26 cellular contexts compared by ENCODE assay signal in the genomic region with DNA sequence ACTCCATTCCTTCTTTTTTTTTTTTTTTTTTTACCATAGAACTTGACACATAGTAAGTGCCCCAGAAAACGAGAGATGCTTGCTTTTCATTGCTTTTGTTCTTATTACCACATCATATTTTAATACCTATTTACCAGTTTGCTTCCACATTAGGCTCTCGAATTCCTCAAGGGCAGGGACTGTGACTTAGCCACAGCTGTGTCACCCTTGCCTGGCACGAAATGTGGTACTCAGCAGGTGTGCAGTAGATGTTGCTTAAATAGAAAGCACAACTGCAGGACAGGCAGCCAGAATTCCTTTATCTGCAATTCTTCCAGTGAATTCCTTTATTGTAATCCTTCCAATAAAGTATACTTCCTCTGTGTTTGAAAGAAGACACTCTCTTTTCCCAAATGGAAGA.
"Had no signal": no experiment of that assay in that cellular context is flagged by ENCODE, and none has a peak within 500 bp of the region (broad histone marks: within the 10 kb centered on the region; RNA-seq: fewer than 3 reads in every experiment).

No MANE protein-coding gene starts in this region.

- DNase-seq: cortex of kidney; effector memory CD8-positive, alpha-beta T cell; erythroblast; esophagus squamous epithelium; foreskin melanocyte; hypothalamus; immature natural killer cell; islet precursor cell; left lung; mesendoderm; midbrain; naive thymus-derived CD4-positive, alpha-beta T cell; pancreas; stimulated activated CD4-positive, alpha-beta T cell treated with anti-CD3 and anti-CD28 coated beads, Interleukin-12 subunit alpha, Interleukin-12 subunit beta, amount 100 ng/mL, for 4 hours; stimulated activated CD4-positive, alpha-beta T cell treated with anti-CD3 and anti-CD28 coated beads, Interleukin-1b, Interleukin-23, amount 100 ng/mL, for 48 hours; stimulated activated CD4-positive, alpha-beta T cell treated with anti-CD3 and anti-CD28 coated beads, Interleukin-4, amount 100 ng/mL, for 1 hour; stimulated activated CD8-positive, alpha-beta memory T cell treated with anti-CD3 and anti-CD28 coated beads, Interleukin-4, amount 100 ng/mL, for 48 hours; stimulated activated naive CD4-positive, alpha-beta T cell; stimulated activated naive CD8-positive, alpha-beta T cell treated with anti-CD3 and anti-CD28 coated beads, Interleukin-15, amount 100 ng/mL, for 72 hours; trophoblast cell had no signal

- H3K27me3 Mint-ChIP-seq: effector memory CD8-positive, alpha-beta T cell; stimulated activated naive CD8-positive, alpha-beta T cell treated with anti-CD3 and anti-CD28 coated beads, Interleukin-15, amount 100 ng/mL, for 72 hours had no signal

- H3K4me2 ChIP-seq: smooth muscle cell had no signal

- H3K4me1 ChIP-seq: esophagus squamous epithelium, left lung, pancreas, right atrium auricular region, suprapubic skin, vagina had no signal

- ATAC-seq: effector memory CD8-positive, alpha-beta T cell; left lung; naive thymus-derived CD4-positive, alpha-beta T cell; pancreas; sciatic nerve; stimulated activated naive CD8-positive, alpha-beta T cell treated with anti-CD3 and anti-CD28 coated beads, Interleukin-15, amount 100 ng/mL, for 72 hours had no signal

- H3K27ac ChIP-seq: esophagus squamous epithelium, left lung, neutrophil, pancreas, right atrium auricular region, suprapubic skin, vagina had no signal

- H3K36me3 ChIP-seq: esophagus squamous epithelium, left lung, neutrophil, pancreas, right atrium auricular region, suprapubic skin, vagina had no signal

- H3K4me3 ChIP-seq: esophagus squamous epithelium, left lung, pancreas, right atrium auricular region, smooth muscle cell, suprapubic skin, vagina had no signal

- H3K9me3 Mint-ChIP-seq: effector memory CD8-positive, alpha-beta T cell had no signal

- H3K27ac Mint-ChIP-seq: effector memory CD8-positive, alpha-beta T cell; immature natural killer cell; naive thymus-derived CD4-positive, alpha-beta T cell; stimulated activated naive CD8-positive, alpha-beta T cell treated with anti-CD3 and anti-CD28 coated beads, Interleukin-15, amount 100 ng/mL, for 72 hours had no signal

- H3K36me3 Mint-ChIP-seq: immature natural killer cell; naive thymus-derived CD4-positive, alpha-beta T cell had no signal

- H3K4me3 Mint-ChIP-seq: effector memory CD8-positive, alpha-beta T cell; immature natural killer cell; naive thymus-derived CD4-positive, alpha-beta T cell; stimulated activated naive CD8-positive, alpha-beta T cell treated with anti-CD3 and anti-CD28 coated beads, Interleukin-15, amount 100 ng/mL, for 72 hours had no signal

- H3K9me3 ChIP-seq: esophagus squamous epithelium, left lung, neutrophil, pancreas, right atrium auricular region, vagina had no signal

- H3K4me1 Mint-ChIP-seq: immature natural killer cell; naive thymus-derived CD4-positive, alpha-beta T cell; stimulated activated naive CD8-positive, alpha-beta T cell treated with anti-CD3 and anti-CD28 coated beads, Interleukin-15, amount 100 ng/mL, for 72 hours had no signal

- H3K27me3 ChIP-seq: esophagus squamous epithelium, left lung, neutrophil, pancreas, right atrium auricular region, suprapubic skin, vagina had no signal
